4 cellular contexts compared by ENCODE assay signal in genomic region chr1:192516776-192517297, GRCh38.
TF ChIP-seq lines count a peak whose summit lies in the region.

No MANE protein-coding gene starts in this region.

TF ChIP-seq in liver, 16 proteins besides CTCF, POLR2A, EP300 and RAD21 (continues in another document):
- no peak for TF ChIP-seq GABPA (IDR thresholded peaks at IDR 0.05 in 1 of 2, conservative IDR thresholded peaks at IDR 0.05 in 1 of 2)
- no peak for TF ChIP-seq HNF4A (conservative IDR thresholded peaks at IDR 0.05)
- TF ChIP-seq RXRA (IDR thresholded peaks at IDR 0.05): no peak
- peak; percentile 18 for TF ChIP-seq REST (IDR thresholded peaks at IDR 0.05)
- TF ChIP-seq EGR1 (IDR thresholded peaks at IDR 0.05; ENCODE audit: low read depth in 2 of 2): no peak
- no peak for TF ChIP-seq ZBTB33 (IDR thresholded peaks at IDR 0.05)
- no peak for TF ChIP-seq JUND (IDR thresholded peaks at IDR 0.05)
- TF ChIP-seq SP1 (IDR thresholded peaks at IDR 0.05): no peak
- TF ChIP-seq TAF1 (conservative IDR thresholded peaks at IDR 0.05): no peak
- TF ChIP-seq MAX (IDR thresholded peaks at IDR 0.05): peak; percentile 38

TF ChIP-seq in HepG2, 621 proteins besides CTCF, POLR2A, EP300 and RAD21:
- TF ChIP-seq ZNF362 (CRISPR knock-in tag; IDR thresholded peaks at IDR 0.05; ENCODE audit: borderline replicate concordance) (no peak), TBL1XR1 (IDR thresholded peaks at IDR 0.05; ENCODE audit: borderline replicate concordance, low read length, partially characterized antibody) (no peak), AFF4 (CRISPR knock-in tag; IDR thresholded peaks at IDR 0.05) (no peak), SNAPC2 (CRISPR knock-in tag; IDR thresholded peaks at IDR 0.05) (no peak), MAX (IDR thresholded peaks at IDR 0.05) (no peak), IRX3 (CRISPR knock-in tag; IDR thresholded peaks at IDR 0.05; ENCODE audit: borderline replicate concordance, low read depth) (no peak), SALL2 (CRISPR knock-in tag; IDR thresholded peaks at IDR 0.05) (no peak), ZNF713 (CRISPR knock-in tag; IDR thresholded peaks at IDR 0.05) (no peak), ZFP36 (IDR thresholded peaks at IDR 0.05; ENCODE audit: borderline replicate concordance, low read depth, low read length, partially characterized antibody) (no peak), MTF2 (CRISPR knock-in tag; IDR thresholded peaks at IDR 0.05; ENCODE audit: borderline replicate concordance) (no peak), BHLHE40 (IDR thresholded peaks at IDR 0.05; ENCODE audit: low read length) (no peak), ZBTB8A (CRISPR knock-in tag; IDR thresholded peaks at IDR 0.05; ENCODE audit: borderline replicate concordance, low read depth) (no peak)

TF ChIP-seq in SK-N-SH treated with all-trans-retinoic acid at 6 μM for 48 hours, 23 proteins besides CTCF, POLR2A, EP300 and RAD21:
- TF ChIP-seq CSRNP3 (CRISPR knock-in tag; IDR thresholded peaks at IDR 0.05) (no peak), POU6F1 (CRISPR knock-in tag; IDR thresholded peaks at IDR 0.05; ENCODE audit: borderline replicate concordance, low read depth) (no peak), TCF4 (CRISPR knock-in tag; IDR thresholded peaks at IDR 0.05; ENCODE audit: borderline replicate concordance) (no peak), CREB5 (CRISPR knock-in tag; IDR thresholded peaks at IDR 0.05; ENCODE audit: low read depth) (no peak), TOX (CRISPR knock-in tag; IDR thresholded peaks at IDR 0.05; ENCODE audit: borderline replicate concordance) (no peak), OSR1 (CRISPR knock-in tag; IDR thresholded peaks at IDR 0.05) (no peak), TSHZ2 (CRISPR knock-in tag; IDR thresholded peaks at IDR 0.05) (no peak), CSDC2 (CRISPR knock-in tag; IDR thresholded peaks at IDR 0.05) (no peak), ARNTL (CRISPR knock-in tag; IDR thresholded peaks at IDR 0.05; ENCODE audit: borderline replicate concordance, low read depth) (no peak), ESRRG (CRISPR knock-in tag; IDR thresholded peaks at IDR 0.05) (no peak), BACH2 (CRISPR knock-in tag; IDR thresholded peaks at IDR 0.05; ENCODE audit: borderline replicate concordance) (no peak), ZFP30 (CRISPR knock-in tag; IDR thresholded peaks at IDR 0.05) (no peak)

TF ChIP-seq in GM12878, 131 proteins besides CTCF, POLR2A, EP300 and RAD21 (continues in another document):
- TF ChIP-seq ZSCAN29 (IDR thresholded peaks at IDR 0.05) (peak; percentile 85), IRF3 (IDR thresholded peaks at IDR 0.05) (no peak), HCFC1 (IDR thresholded peaks at IDR 0.05; ENCODE audit: low read length) (no peak), ZNF207 (IDR thresholded peaks at IDR 0.05; ENCODE audit: borderline replicate concordance) (0 out of 2 replicates have a peak, but pooled peaks have one; percentile 56), NKRF (conservative IDR thresholded peaks at IDR 0.05) (0 out of 2 replicates have a peak, but pooled peaks have one; percentile 17), NFYA (IDR thresholded peaks at IDR 0.05; ENCODE audit: borderline replicate concordance, low read depth, low read length) (no peak), POLR2AphosphoS2 (IDR thresholded peaks at IDR 0.05; ENCODE audit: low read depth, low read length) (no peak), ESRRA (IDR thresholded peaks at IDR 0.05; ENCODE audit: low read length) (no peak), IKZF1 (conservative IDR thresholded peaks at IDR 0.05) (peak; percentile 96), ATF3 (IDR thresholded peaks at IDR 0.05; ENCODE audit: borderline replicate concordance, extremely low read depth, low read depth, low read length) (no peak), MAX (IDR thresholded peaks at IDR 0.05; ENCODE audit: low read depth, low read length) (no peak), HDAC2 (IDR thresholded peaks at IDR 0.05) (no peak), USF1 (IDR thresholded peaks at IDR 0.05; ENCODE audit: borderline replicate concordance, extremely low read length, insufficient read depth, low read depth, low read length) (no peak), SUPT20H (IDR thresholded peaks at IDR 0.05; ENCODE audit: borderline replicate concordance, control insufficient read depth, low read depth, low read length) (no peak), ZNF687 (IDR thresholded peaks at IDR 0.05) (peak; percentile 88), TCF12 (IDR thresholded peaks at IDR 0.05; ENCODE audit: low read depth, low read length) (peak; percentile 96), RCOR1 (conservative IDR thresholded peaks at IDR 0.05; ENCODE audit: low read depth, low read length) (no peak; the same call in 1 of the 2 replicates), WRNIP1 (IDR thresholded peaks at IDR 0.05; ENCODE audit: borderline replicate concordance, low read depth, low read length) (no peak), BCL11A (IDR thresholded peaks at IDR 0.05; ENCODE audit: low read depth, low read length) (peak; percentile 92), PRDM15 (CRISPR knock-in tag; IDR thresholded peaks at IDR 0.05) (no peak), ATF7 (IDR thresholded peaks at IDR 0.05; ENCODE audit: low read depth) (peak; percentile 95), BMI1 (IDR thresholded peaks at IDR 0.05; ENCODE audit: borderline replicate concordance) (peak; percentile 83), CHD4 (IDR thresholded peaks at IDR 0.05) (no peak), SUZ12 (IDR thresholded peaks at IDR 0.05; ENCODE audit: unreplicated experiment) (no peak), ZNF274 (IDR thresholded peaks at IDR 0.05; ENCODE audit: insufficient read depth, insufficient read length) (no peak), CHD1 (IDR thresholded peaks at IDR 0.05; ENCODE audit: low read depth, low read length) (peak; percentile 59; the same call in 1 of the 2 replicates), RAD51 (IDR thresholded peaks at IDR 0.05) (peak; percentile 84), CREB1 (IDR thresholded peaks at IDR 0.05; ENCODE audit: low read depth) (peak; percentile 86), MTA2 (IDR thresholded peaks at IDR 0.05; ENCODE audit: low read depth) (peak; percentile 99), JUNB (IDR thresholded peaks at IDR 0.05) (peak; percentile 97), MTA3 (IDR thresholded peaks at IDR 0.05; ENCODE audit: borderline replicate concordance, low read length) (peak; percentile 98), MEF2A (IDR thresholded peaks at IDR 0.05; ENCODE audit: insufficient read depth, low read depth, low read length) (peak; percentile 91), STAT1 (conservative IDR thresholded peaks at IDR 0.05) (no peak), NFXL1 (IDR thresholded peaks at IDR 0.05; ENCODE audit: borderline replicate concordance) (no peak), CHD2 (IDR thresholded peaks at IDR 0.05; ENCODE audit: borderline replicate concordance, low read depth, low read length) (peak; percentile 88; the same call in 1 of the 2 replicates), POU2F2 (IDR thresholded peaks at IDR 0.05; ENCODE audit: borderline replicate concordance, low read depth, low read length) (peak; percentile 98), PKNOX1 (IDR thresholded peaks at IDR 0.05) (peak; percentile 94)
